ENCODE assay signal across 16 cellular contexts in genomic region chr1:223031690-223032601, GRCh38.
A peak's percentile ranks its signal among the peaks of the same experiment; 100 is the strongest.
DNase-seq lines count a peak whose midpoint lies in the region; ATAC-seq, FAIRE-seq and TF ChIP-seq lines count a peak whose summit lies in the region.
"Had no signal": no experiment of that assay in that cellular context is flagged by ENCODE, and none has a peak within 500 bp of the region (broad histone marks: within the 10 kb centered on the region; RNA-seq: fewer than 3 reads in every experiment).

No MANE protein-coding gene starts in this region.

- H3K79me2 ChIP-seq in H1 (ENCODE audit: control insufficient read depth in 1 of 2, insufficient read depth in 2 of 2, low read length in 2 of 2) = peaks cover 0 to 37% of the 10 kb centered on the region in 2 experiments; a peak in 2 of 4 replicates

- no peaks in the 10 kb centered on the region for H3K36me3 Mint-ChIP-seq in HFFc6 (ENCODE audit: low read depth)

- no peak for ATAC-seq in GM18858 (IDR thresholded peaks at IDR 0.05; ENCODE audit: unreplicated experiment)
- ATAC-seq: activated CD8-positive, alpha-beta T cell treated with anti-CD3 and anti-CD28 coated beads, Interleukin-2, amount 10 ng/mL, durations not matched to agents 7 days and 5 days had no signal

- peak; percentile 73 for DNase-seq in HFFc6
- no peak for DNase-seq in H1 (ENCODE audit: low read depth in 1 of 2, low spot score in 2 of 2)
- peak; percentile 93 for DNase-seq in islet precursor cell
- peak; percentile 79 to 90 for DNase-seq in tibial artery
- DNase-seq in RPMI8226 = no peak
- no peak for DNase-seq in NK-92 (lab: John Stamatoyannopoulos, UW; ENCODE audit: unreplicated experiment)
- DNase-seq in activated CD4-positive, CD25-positive, alpha-beta regulatory T cell (lab: John Stamatoyannopoulos, UW) = no peak
- DNase-seq: activated CD8-positive, alpha-beta T cell treated with anti-CD3 and anti-CD28 coated beads, Interleukin-2, amount 10 ng/mL, durations not matched to agents 7 days and 5 days; amygdala; H7; midbrain; NCI-H1048; NCI-H82; SW 1271 had no signal

- H3K9me3 Mint-ChIP-seq in HFFc6 = no peaks in the 10 kb centered on the region

- TF ChIP-seq EP300 in H1 (IDR thresholded peaks at IDR 0.05; ENCODE audit: borderline replicate concordance in 1 of 2, low read depth in 2 of 2, low read length in 2 of 2) = no peak

- no peak for TF ChIP-seq RAD21 in H1 (IDR thresholded peaks at IDR 0.05 in 1 of 2, conservative IDR thresholded peaks at IDR 0.05 in 1 of 2; ENCODE audit: low read depth in 2 of 2, low read length in 2 of 2)

- H2BK20ac ChIP-seq in H1 (ENCODE audit: low read length) = peak overlapping the region; percentile 74

- H3K9me3 ChIP-seq in H1 (ENCODE audit: insufficient read depth in 2 of 2, low read depth in 1 of 2, low read length in 1 of 2) (no peaks in the 10 kb centered on the region), tibial artery (no peaks in the 10 kb centered on the region)

- H4K20me1 ChIP-seq in H1 (replicated peaks in 1 of 2; ENCODE audit: control insufficient read depth in 1 of 2, insufficient read depth in 2 of 2, low read length in 2 of 2) = no peaks in the 10 kb centered on the region

- H3K27me3 ChIP-seq in H1 (replicated peaks in 1 of 4; ENCODE audit: control insufficient read depth in 3 of 4, extremely low read depth in 1 of 4, insufficient read depth in 3 of 4, low read length in 3 of 4) = peaks cover 0 to 2% (median 0%) of the 10 kb centered on the region in 4 experiments; a peak in 1 of 7 replicates
- H3K27me3 ChIP-seq in tibial artery = no peaks in the 10 kb centered on the region

- H3K36me3 ChIP-seq in H1 (ENCODE audit: control insufficient read depth in 2 of 4, insufficient read depth in 4 of 4, low read length in 3 of 4) (peaks cover 0 to 4% (median 0%) of the 10 kb centered on the region in 4 experiments; a peak in 2 of 8 replicates), tibial artery (no peaks in the 10 kb centered on the region)

- H3K4me3 Mint-ChIP-seq in HFFc6 = peak overlapping the region; percentile 59; the same call in 1 of the 2 replicates
- H3K4me3 Mint-ChIP-seq: activated CD8-positive, alpha-beta T cell treated with anti-CD3 and anti-CD28 coated beads, Interleukin-2, amount 10 ng/mL, durations not matched to agents 7 days and 5 days had no signal

- peak overlapping the region; percentile 86 for H2BK120ac ChIP-seq in H1 (replicated peaks; ENCODE audit: low read depth, low read length)

- H3K27me3 Mint-ChIP-seq in HFFc6 (ENCODE audit: insufficient read depth) = peaks cover 29% of the 10 kb centered on the region

- no peak; a peak in 1 of 3 replicates for TF ChIP-seq POLR2A in H1 (IDR thresholded peaks at IDR 0.05; ENCODE audit: control extremely low read depth in 1 of 2, low read depth in 2 of 2, low read length in 2 of 2)

- no peak for FAIRE-seq in H1 (lab: Jason Lieb, UNC)

- H4K8ac ChIP-seq in H1 (ENCODE audit: extremely low read depth, insufficient read depth, low read length) = no peak overlapping the region

- H3K79me1 ChIP-seq in H1 (ENCODE audit: low read depth, low read length) = peaks cover 5% of the 10 kb centered on the region; the same call in 1 of the 2 replicates

- peaks cover 9% of the 10 kb centered on the region for H3K23me2 ChIP-seq in H1 (ENCODE audit: low read depth, low read length)

- CTCF ChIA-PET in H1 (lab: Charles Lee; ENCODE audit: partially characterized antibody) = interaction anchor here (1.5 to 1.7 kb wide), 2 partner anchors 20 to 58 kb away, joined by 3 to 4 read pairs; no protein-coding TSS in a partner anchor

- H3K4me1 ChIP-seq in H1 (replicated peaks in 1 of 4; ENCODE audit: control insufficient read depth in 3 of 4, insufficient read depth in 4 of 4, low read length in 3 of 4) (peaks cover 13 to 22% (median 21%) of the 10 kb centered on the region in 4 experiments), tibial artery (peaks cover 0 to 6% (median 0%) of the 10 kb centered on the region in 4 donors)

- peak overlapping the region; percentile 50; the same call in 1 of the 2 replicates for H2BK15ac ChIP-seq in H1 (ENCODE audit: low read length)

- H3K9ac ChIP-seq in H1 (replicated peaks in 1 of 4; ENCODE audit: extremely low read depth in 1 of 4, low read depth in 3 of 4, low read length in 3 of 4) = peak overlapping the region in 1 of 4 experiments; percentile 44; a peak in 3 of 7 replicates

- peak overlapping the region; percentile 48 for H3K56ac ChIP-seq in H1 (replicated peaks; ENCODE audit: insufficient read length, low read depth, low read length)

- peak overlapping the region; percentile 44 for H3K14ac ChIP-seq in H1 (ENCODE audit: insufficient read length)

- peak overlapping the region in 1 of 4 experiments; percentile 59; a peak in 1 of 8 replicates for H3K4me3 ChIP-seq in H1 (ENCODE audit: extremely low read depth in 1 of 4, insufficient read depth in 2 of 4, low read depth in 3 of 4, low read length in 4 of 4)
- H3K4me3 ChIP-seq in tibial artery = no peak overlapping the region

- intact Hi-C loops in tibial artery (cut with DNase I; ENCODE audit: low total_unique reads) = no loop called here

- POLR2A ChIA-PET in H1 (lab: Charles Lee; ENCODE audit: partially characterized antibody) = interaction anchor here (1.1 to 6.5 kb wide), 16 partner anchors 8 to 104 kb away, joined by 4 to 65 read pairs (median 9); no protein-coding TSS in a partner anchor

- peak overlapping the region; percentile 84 to 86 for H3K4me2 ChIP-seq in H1 (ENCODE audit: insufficient read depth in 1 of 2, low read depth in 2 of 2, low read length in 2 of 2)

- H2AK5ac ChIP-seq in H1 (ENCODE audit: low read depth, low read length) = peak overlapping the region; percentile 76

- H4K5ac ChIP-seq in H1 (ENCODE audit: insufficient read length, low read depth, low read length) = peak overlapping the region; percentile 79

- H3K27ac ChIP-seq in H1 (ENCODE audit: low read depth, low read length) (peak overlapping the region; percentile 76), tibial artery (peak overlapping the region; percentile 17 to 51)
- H3K27ac ChIP-seq: epithelial cell of prostate had no signal

- TF ChIP-seq CTCF in HFFc6 (IDR thresholded peaks at IDR 0.05) (no peak), H1 (IDR thresholded peaks at IDR 0.05; ENCODE audit: control extremely low read depth in 1 of 3, insufficient read depth in 1 of 3, low read depth in 1 of 3, low read length in 3 of 3) (no peak), tibial artery (IDR thresholded peaks at IDR 0.05) (no peak)

- WGBS in H1 (ENCODE audit: extremely low coverage in 1 of 2, insufficient coverage in 1 of 2, insufficient read length in 1 of 2, insufficient replicate concordance in 2 of 2, low coverage in 1 of 2, low lambda C conversion rate in 2 of 2, missing lambda C conversion rate in 1 of 2), 2 experiments = 85% methylated on average over 11 of the region's 11 CpGs; no CpG with 5 or more reads in 1 of the 2 experiments

- peak overlapping the region; percentile 91 for H3K4ac ChIP-seq in H1 (replicated peaks; ENCODE audit: insufficient read length, low read depth, low read length)

- H2AFZ ChIP-seq in H1 (ENCODE audit: low read length) = no peak overlapping the region

- H3K23ac ChIP-seq in H1 (ENCODE audit: insufficient read length) = no peak overlapping the region

- H3K27ac Mint-ChIP-seq in HFFc6 = peak overlapping the region; percentile 67
- H3K27ac Mint-ChIP-seq: activated CD8-positive, alpha-beta T cell treated with anti-CD3 and anti-CD28 coated beads, Interleukin-2, amount 10 ng/mL, durations not matched to agents 7 days and 5 days had no signal

- H4K91ac ChIP-seq in H1 (replicated peaks; ENCODE audit: insufficient read length, low read length) = peak overlapping the region; percentile 93

- H2BK12ac ChIP-seq in H1 (ENCODE audit: low read depth, low read length) = peak overlapping the region; percentile 82

- peak overlapping the region; percentile 100 for H3K18ac ChIP-seq in H1 (ENCODE audit: extremely low read depth, low read length)

- peaks cover 31% of the 10 kb centered on the region for H3K4me1 Mint-ChIP-seq in HFFc6 (ENCODE audit: low read depth)

- H2BK5ac ChIP-seq in H1 (ENCODE audit: low read depth, low read length) = peak overlapping the region; percentile 95

TF ChIP-seq in H1, 55 proteins besides CTCF, POLR2A, EP300 and RAD21:
- TF ChIP-seq KDM1A (IDR thresholded peaks at IDR 0.05; ENCODE audit: borderline replicate concordance, low read length) = peak; percentile 97
- TF ChIP-seq HDAC2 (IDR thresholded peaks at IDR 0.05; ENCODE audit: borderline replicate concordance in 1 of 2, low read depth in 2 of 2, low read length in 2 of 2) = peak in 1 of 2 experiments; percentile 92; a peak in 1 of 4 replicates
- no peak for TF ChIP-seq EZH2 (IDR thresholded peaks at IDR 0.05; ENCODE audit: low read depth, low read length, severe bottlenecking)
- 0 out of 2 replicates have a peak, but pooled peaks have one; percentile 18 for TF ChIP-seq RBBP5 (IDR thresholded peaks at IDR 0.05; ENCODE audit: borderline replicate concordance, low read depth, low read length)
- TF ChIP-seq JUN (IDR thresholded peaks at IDR 0.05; ENCODE audit: low read depth, low read length) = no peak

Comparison
In these comparisons a context has a peak if more than half of its experiments do, and no peak if none do; other contexts are left out.
1. DNase-seq: peak in HFFc6 (single experiment), islet precursor cell (single experiment) and tibial artery (2 of 2); none in H1 (0 of 2), RPMI8226 (single experiment), NK-92 (single experiment) and activated CD4-positive, CD25-positive, alpha-beta regulatory T cell (0 of 4).